9 cellular contexts compared by ENCODE assay signal in the genomic region with DNA sequence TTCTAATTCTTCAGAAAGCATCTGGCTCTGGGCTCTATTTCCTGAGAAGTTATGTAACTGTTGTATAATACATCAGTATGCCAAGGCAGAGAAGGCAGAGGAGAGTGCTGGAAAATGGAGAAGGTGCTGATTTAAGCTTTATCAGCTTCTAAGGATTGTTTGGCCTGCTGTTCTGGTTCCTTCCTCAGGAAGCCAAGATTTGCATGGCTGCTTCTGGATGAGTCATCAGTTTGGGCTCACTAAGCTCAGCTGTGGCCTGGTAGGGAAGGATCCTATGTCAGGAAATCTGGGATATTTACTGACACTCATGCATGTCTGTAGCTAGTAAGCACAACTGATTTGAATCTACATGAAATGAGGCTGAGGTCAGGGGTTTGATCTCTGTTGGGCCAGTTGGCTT.
A peak's percentile ranks its signal among the peaks of the same experiment; 100 is the strongest.
DNase-seq lines count a peak whose midpoint lies in the region; ATAC-seq and TF ChIP-seq lines count a peak whose summit lies in the region.
"Had no signal": no experiment of that assay in that cellular context is flagged by ENCODE, and none has a peak within 500 bp of the region (broad histone marks: within the 10 kb centered on the region; RNA-seq: fewer than 3 reads in every experiment).

No MANE protein-coding gene starts in this region.

- H3K4me1 Mint-ChIP-seq in activated CD4-positive, alpha-beta memory T cell treated with anti-CD3 and anti-CD28 coated beads, Interleukin-2, amount 10 ng/mL, durations not matched to agents 7 days and 5 days: no peaks in the 10 kb centered on the region
- no peaks in the 10 kb centered on the region for H3K4me1 Mint-ChIP-seq in natural killer cell

- no peak overlapping the region for H3K27ac ChIP-seq in lower lobe of right lung
- H3K27ac ChIP-seq: thyroid gland had no signal

- H3K4me3 ChIP-seq in lower lobe of right lung: no peak overlapping the region
- H3K4me3 ChIP-seq: thyroid gland had no signal

- no peaks in the 10 kb centered on the region for H3K9me3 ChIP-seq in lower lobe of right lung
- H3K9me3 ChIP-seq: thyroid gland had no signal

- peak; percentile 62 to 70 for ATAC-seq in lower lobe of right lung
- no peak for ATAC-seq in natural killer cell
- no peak for ATAC-seq in HG03025 (IDR thresholded peaks at IDR 0.05; ENCODE audit: low FRiP score, unreplicated experiment)

- no peaks in the 10 kb centered on the region for H3K36me3 Mint-ChIP-seq in activated CD4-positive, alpha-beta memory T cell treated with anti-CD3 and anti-CD28 coated beads, Interleukin-2, amount 10 ng/mL, durations not matched to agents 7 days and 5 days (ENCODE audit: low read depth)
- H3K36me3 Mint-ChIP-seq in natural killer cell: no peaks in the 10 kb centered on the region

- H3K4me3 Mint-ChIP-seq in activated CD4-positive, alpha-beta memory T cell treated with anti-CD3 and anti-CD28 coated beads, Interleukin-2, amount 10 ng/mL, durations not matched to agents 7 days and 5 days: no peak overlapping the region
- H3K4me3 Mint-ChIP-seq in natural killer cell: no peak overlapping the region

- no peaks in the 10 kb centered on the region for H3K36me3 ChIP-seq in lower lobe of right lung
- H3K36me3 ChIP-seq: thyroid gland had no signal

- no peaks in the 10 kb centered on the region for H3K9me3 Mint-ChIP-seq in activated CD4-positive, alpha-beta memory T cell treated with anti-CD3 and anti-CD28 coated beads, Interleukin-2, amount 10 ng/mL, durations not matched to agents 7 days and 5 days
- H3K9me3 Mint-ChIP-seq in natural killer cell: peaks cover 9 to 16% of the 10 kb centered on the region in 2 donors

- H3K27me3 Mint-ChIP-seq in activated CD4-positive, alpha-beta memory T cell treated with anti-CD3 and anti-CD28 coated beads, Interleukin-2, amount 10 ng/mL, durations not matched to agents 7 days and 5 days: no peaks in the 10 kb centered on the region
- H3K27me3 Mint-ChIP-seq in natural killer cell (ENCODE audit: low read depth in 2 of 2): no peaks in the 10 kb centered on the region

- peak; percentile 86 for DNase-seq in Caki2 (ENCODE audit: low read depth)
- peak; percentile 94 for DNase-seq in LHCN-M2 (ENCODE audit: low read depth)
- peak; percentile 99 for DNase-seq in dermis blood vessel endothelial cell
- no peak for DNase-seq in lower lobe of right lung
- DNase-seq in activated CD4-positive, alpha-beta memory T cell treated with anti-CD3 and anti-CD28 coated beads, Interleukin-2, amount 10 ng/mL, durations not matched to agents 7 days and 5 days: no peak
- DNase-seq in natural killer cell: no peak
- DNase-seq in activated effector memory CD4-positive, alpha-beta T cell treated with anti-CD3 and anti-CD28 coated beads, Interleukin-2, amount 50 U/mL, for 16 hours: no peak

- CTCF ChIA-PET in activated CD4-positive, alpha-beta memory T cell treated with anti-CD3 and anti-CD28 coated beads, Interleukin-2, amount 10 ng/mL, durations not matched to agents 7 days and 5 days (lab: Charles Lee): no interaction called here

- H3K4me1 ChIP-seq in lower lobe of right lung: no peaks in the 10 kb centered on the region
- H3K4me1 ChIP-seq: thyroid gland had no signal

- no peak overlapping the region for H3K27ac Mint-ChIP-seq in activated CD4-positive, alpha-beta memory T cell treated with anti-CD3 and anti-CD28 coated beads, Interleukin-2, amount 10 ng/mL, durations not matched to agents 7 days and 5 days
- no peak overlapping the region for H3K27ac Mint-ChIP-seq in natural killer cell

- POLR2A ChIA-PET in activated CD4-positive, alpha-beta memory T cell treated with anti-CD3 and anti-CD28 coated beads, Interleukin-2, amount 10 ng/mL, durations not matched to agents 7 days and 5 days (lab: Charles Lee): no interaction called here

- intact Hi-C loops in lower lobe of right lung (cut with DNase I): no loop called here
- intact Hi-C loops in natural killer cell (cut with micrococcal nuclease): no loop called here

- in situ Hi-C loops in Caki2 (cut with HindIII; ENCODE audit: low pct_unique_long_range_greater_than_20kb, low sequenced_read_pairs): no loop called here

- no peak for TF ChIP-seq CTCF in lower lobe of right lung (IDR thresholded peaks at IDR 0.05)
- TF ChIP-seq CTCF in natural killer cell (IDR thresholded peaks at IDR 0.05): no peak

- H3K27me3 ChIP-seq in lower lobe of right lung (ENCODE audit: low read depth): no peaks in the 10 kb centered on the region
- H3K27me3 ChIP-seq: thyroid gland had no signal

Comparison
In these comparisons a context has a peak if more than half of its experiments do, and no peak if none do; other contexts are left out.
1. DNase-seq: peak in Caki2 (single experiment), LHCN-M2 (single experiment) and dermis blood vessel endothelial cell (single experiment); none in lower lobe of right lung (single experiment), activated CD4-positive, alpha-beta memory T cell treated with anti-CD3 and anti-CD28 coated beads, Interleukin-2, amount 10 ng/mL, durations not matched to agents 7 days and 5 days (single experiment), natural killer cell (single experiment) and activated effector memory CD4-positive, alpha-beta T cell treated with anti-CD3 and anti-CD28 coated beads, Interleukin-2, amount 50 U/mL, for 16 hours (single experiment).
2. ATAC-seq: peak in lower lobe of right lung (2 of 2); none in natural killer cell (0 of 3) and HG03025 (single experiment).